Comparison of ENCODE assay signal across 26 cellular contexts in genomic region chr6:154909821-154910220, GRCh38.
DNase-seq lines count a peak whose midpoint lies in the region; ATAC-seq and TF ChIP-seq lines count a peak whose summit lies in the region.
"Had no signal": no experiment of that assay in that cellular context is flagged by ENCODE, and none has a peak within 500 bp of the region (broad histone marks: within the 10 kb centered on the region; RNA-seq: fewer than 3 reads in every experiment).

No MANE protein-coding gene starts in this region.

- no peak overlapping the region for H3K14ac ChIP-seq in H9 (ENCODE audit: insufficient read depth, low read length)

- no peak overlapping the region for H4K91ac ChIP-seq in H9 (ENCODE audit: insufficient read length, low read depth, low read length)

- H3K9ac ChIP-seq in H9 (ENCODE audit: extremely low read depth, insufficient read length, low read length) (no peak overlapping the region), fibroblast of lung (ENCODE audit: insufficient read depth, low read length) (no peak overlapping the region)
- H3K9ac ChIP-seq: parathyroid adenoma had no signal

- H3K36me3 Mint-ChIP-seq in H9 (ENCODE audit: insufficient read depth in 1 of 3, low read depth in 3 of 3) (peaks cover 0 to 2% (median 0%) of the 10 kb centered on the region in 3 experiments; a peak in 1 of 7 replicates), WTC11 (no peaks in the 10 kb centered on the region), T-helper 17 cell (ENCODE audit: low read depth) (no peaks in the 10 kb centered on the region)

- H2AK5ac ChIP-seq in H9 (ENCODE audit: insufficient read length, low read length), result no peak overlapping the region

- H3K79me1 ChIP-seq in H9 (ENCODE audit: insufficient read depth, low read depth, low read length, poor library complexity, severe bottlenecking), result no peaks in the 10 kb centered on the region

- H3K23ac ChIP-seq in H9 (ENCODE audit: insufficient read length, low read depth, low read length), result no peak overlapping the region

- H3K9me3 ChIP-seq in H9 (ENCODE audit: control insufficient read depth, low read depth, low read length), result no peaks in the 10 kb centered on the region
- no peaks in the 10 kb centered on the region for H3K9me3 ChIP-seq in fibroblast of lung (ENCODE audit: control insufficient read depth, insufficient read depth, low read depth, low read length)
- H3K9me3 ChIP-seq in neuron (ENCODE audit: low read length), result no peaks in the 10 kb centered on the region
- no peaks in the 10 kb centered on the region for H3K9me3 ChIP-seq in T-helper 17 cell (ENCODE audit: control insufficient read depth, low read length, poor library complexity, severe bottlenecking)
- H3K9me3 ChIP-seq: BE2C, heart right ventricle, lower lobe of right lung, sigmoid colon, tibial nerve had no signal

- CTCF ChIA-PET in WTC11 (lab: Charles Lee), result interaction anchor here (0.6 to 1.7 kb wide), 4 partner anchors 18 to 338 kb away, joined by 3 to 13 read pairs (median 4); no protein-coding TSS in a partner anchor

- peaks cover 14% of the 10 kb centered on the region in 2 experiments for H3K4me1 Mint-ChIP-seq in H9
- peaks cover 14% of the 10 kb centered on the region for H3K4me1 Mint-ChIP-seq in WTC11
- peaks cover 3% of the 10 kb centered on the region for H3K4me1 Mint-ChIP-seq in T-helper 17 cell

- H3K79me2 ChIP-seq in H9 (ENCODE audit: insufficient read depth, low read length), result no peaks in the 10 kb centered on the region
- no peaks in the 10 kb centered on the region for H3K79me2 ChIP-seq in fibroblast of lung (ENCODE audit: control insufficient read depth, insufficient read depth, low read length)
- H3K79me2 ChIP-seq: parathyroid adenoma had no signal

- no peak overlapping the region for H2BK12ac ChIP-seq in H9 (ENCODE audit: insufficient read length, low read depth, low read length)

- H3K36me3 ChIP-seq in fibroblast of lung (ENCODE audit: control insufficient read depth, insufficient read depth, low read length) (no peaks in the 10 kb centered on the region), neuron (ENCODE audit: insufficient read depth, low read length) (peaks cover 2% of the 10 kb centered on the region)
- H3K36me3 ChIP-seq: BE2C, cardiac muscle cell had no signal

- no peaks in the 10 kb centered on the region for H4K20me1 ChIP-seq in H9 (ENCODE audit: control insufficient read depth, insufficient read depth, insufficient read length)
- no peaks in the 10 kb centered on the region for H4K20me1 ChIP-seq in fibroblast of lung (ENCODE audit: control insufficient read depth, extremely low read depth, insufficient read depth, low read length)

- no peak overlapping the region for H4K8ac ChIP-seq in H9 (replicated peaks; ENCODE audit: insufficient read length, low read depth, low read length)

- peaks cover 2% of the 10 kb centered on the region; the same call in 1 of the 2 replicates for H3K4me1 ChIP-seq in H9 (ENCODE audit: insufficient read depth, low read length)
- no peaks in the 10 kb centered on the region for H3K4me1 ChIP-seq in fibroblast of lung (ENCODE audit: control insufficient read depth, extremely low read depth, insufficient read depth, low read length)
- H3K4me1 ChIP-seq in neuron (ENCODE audit: insufficient read depth, low read length), result peaks cover 47% of the 10 kb centered on the region
- H3K4me1 ChIP-seq: BE2C, lower lobe of right lung, parathyroid adenoma, sigmoid colon had no signal

- H2BK5ac ChIP-seq in H9 (ENCODE audit: insufficient read length, low read length), result no peak overlapping the region

- H3K18ac ChIP-seq in H9 (ENCODE audit: insufficient read length, low read depth, low read length), result no peak overlapping the region

- no peaks in the 10 kb centered on the region for H3K23me2 ChIP-seq in H9 (ENCODE audit: insufficient read length, low read depth, low read length, poor library complexity, severe bottlenecking)

- TF ChIP-seq CTCF in H9 (conservative IDR thresholded peaks at IDR 0.05) (no peak), WTC11 (IDR thresholded peaks at IDR 0.05) (no peak), fibroblast of lung (conservative IDR thresholded peaks at IDR 0.05 in 1 of 2, IDR thresholded peaks at IDR 0.05 in 1 of 2; ENCODE audit: low read depth in 1 of 2, low read length in 2 of 2) (no peak)

- H2BK20ac ChIP-seq in H9 (ENCODE audit: low read depth, low read length, poor library complexity, severe bottlenecking), result no peak overlapping the region

- no peak overlapping the region for H4K5ac ChIP-seq in H9 (ENCODE audit: insufficient read length, low read depth, low read length)

- no peak overlapping the region for H3K4ac ChIP-seq in H9 (ENCODE audit: low read depth, low read length)

- H3K27ac ChIP-seq in H9 (ENCODE audit: insufficient read length, low read depth, low read length) (no peak overlapping the region), fibroblast of lung (ENCODE audit: insufficient read depth, low read length) (no peak overlapping the region)
- H3K27ac ChIP-seq: cardiac muscle cell, dorsolateral prefrontal cortex, heart right ventricle, lower lobe of right lung, parathyroid adenoma, sigmoid colon, tibial nerve had no signal

- no peak overlapping the region for H3K56ac ChIP-seq in H9 (ENCODE audit: insufficient read length, low read depth, low read length)

- no peak overlapping the region for H3T11ph ChIP-seq in H9 (ENCODE audit: low read length)

- WGBS in H9 (ENCODE audit: extremely low coverage, insufficient read length, low lambda C conversion rate), result no CpG with 5 or more reads among the region's 7 CpGs

- peak overlapping the region; percentile 55 to 96 (median 95) for H3K27ac Mint-ChIP-seq in H9
- H3K27ac Mint-ChIP-seq in WTC11, result peak overlapping the region; percentile 71
- H3K27ac Mint-ChIP-seq in T-helper 17 cell, result no peak overlapping the region
- H3K27ac Mint-ChIP-seq: activated naive CD8-positive, alpha-beta T cell; activated T-helper 1 cell treated with anti-CD3 and anti-CD28 coated beads, Interleukin-12 subunit alpha, Interleukin-12 subunit beta, Interleukin-2, Interleukin-4 antibody, amounts not matched to agents 30 ng/mL and 10 ng/mL and 1 ng/mL, durations not matched to agents 14 hours and 24 hours and 36 hours had no signal

- ATAC-seq in WTC11 (peak; percentile 68), T-helper 17 cell (no peak)
- ATAC-seq: activated CD4-positive, CD25-positive, alpha-beta regulatory T cell treated with anti-CD3 and anti-CD28 coated beads, Interleukin-2, amount 50 U/mL, for 24 hours; HepG2; lower lobe of right lung; Panc1; stimulated activated naive CD8-positive, alpha-beta T cell treated with anti-CD3 and anti-CD28 coated beads, Interleukin-15, Interleukin-2, amounts not matched to agents 100 U/mL and 50 U/mL, for 24 hours had no signal

- H3K4me3 Mint-ChIP-seq in H9, result no peak overlapping the region; a peak in 1 of 5 replicates
- no peak overlapping the region for H3K4me3 Mint-ChIP-seq in WTC11
- H3K4me3 Mint-ChIP-seq in T-helper 17 cell, result no peak overlapping the region
- H3K4me3 Mint-ChIP-seq: activated naive CD8-positive, alpha-beta T cell; activated T-helper 1 cell treated with anti-CD3 and anti-CD28 coated beads, Interleukin-12 subunit alpha, Interleukin-12 subunit beta, Interleukin-2, Interleukin-4 antibody, amounts not matched to agents 30 ng/mL and 10 ng/mL and 1 ng/mL, durations not matched to agents 14 hours and 24 hours and 36 hours had no signal

- H2BK120ac ChIP-seq in H9 (ENCODE audit: low read depth, low read length, poor library complexity, severe bottlenecking), result no peak overlapping the region

- no peaks in the 10 kb centered on the region for H3K27me3 Mint-ChIP-seq in H9 (ENCODE audit: low read depth)
- H3K27me3 Mint-ChIP-seq in WTC11 (ENCODE audit: low read depth), result no peaks in the 10 kb centered on the region
- no peaks in the 10 kb centered on the region for H3K27me3 Mint-ChIP-seq in T-helper 17 cell
- H3K27me3 Mint-ChIP-seq: activated naive CD8-positive, alpha-beta T cell had no signal

- POLR2A ChIA-PET in WTC11 (lab: Charles Lee), result no interaction called here

- H3K4me3 ChIP-seq in fibroblast of lung (replicated peaks in 1 of 4; ENCODE audit: control extremely low read depth in 1 of 4, insufficient read depth in 1 of 4, low read depth in 3 of 4, low read length in 4 of 4), result no peak overlapping the region
- peak overlapping the region; percentile 3 for H3K4me3 ChIP-seq in neuron (ENCODE audit: low read length)
- H3K4me3 ChIP-seq: cardiac muscle cell, dorsolateral prefrontal cortex, heart right ventricle, lower lobe of right lung, sigmoid colon, tibial nerve had no signal

- no peak overlapping the region for H2BK15ac ChIP-seq in H9 (ENCODE audit: low read depth, low read length)

- H3K9me3 Mint-ChIP-seq in H9 (no peaks in the 10 kb centered on the region), WTC11 (no peaks in the 10 kb centered on the region)
- H3K9me3 Mint-ChIP-seq: activated T-helper 1 cell treated with anti-CD3 and anti-CD28 coated beads, Interleukin-12 subunit alpha, Interleukin-12 subunit beta, Interleukin-2, Interleukin-4 antibody, amounts not matched to agents 30 ng/mL and 10 ng/mL and 1 ng/mL, durations not matched to agents 14 hours and 24 hours and 36 hours had no signal

- H3K27me3 ChIP-seq in H9 (ENCODE audit: insufficient read depth, low read length), result no peaks in the 10 kb centered on the region
- H3K27me3 ChIP-seq in fibroblast of lung (ENCODE audit: control insufficient read depth, insufficient read depth, low read length), result no peaks in the 10 kb centered on the region
- no peaks in the 10 kb centered on the region for H3K27me3 ChIP-seq in neuron (ENCODE audit: insufficient read depth, low read length)
- H3K27me3 ChIP-seq: BE2C, cardiac muscle cell, dorsolateral prefrontal cortex, heart right ventricle, sigmoid colon, tibial nerve had no signal

- H3K4me2 ChIP-seq in H9 (ENCODE audit: insufficient read depth, insufficient read length, low read length) (no peak overlapping the region), fibroblast of lung (ENCODE audit: extremely low read depth, insufficient read depth, low read length) (no peak overlapping the region)

- H2AFZ ChIP-seq in H9 (ENCODE audit: low read length) (no peak overlapping the region), fibroblast of lung (ENCODE audit: low read length) (no peak overlapping the region), neuron (ENCODE audit: low read depth, low read length) (no peak overlapping the region)
- H2AFZ ChIP-seq: parathyroid adenoma had no signal

- DNase-seq in H9 (no peak), WTC11 (ENCODE audit: low spot score) (no peak), fibroblast of lung (ENCODE audit: low read depth in 2 of 2) (peak; percentile 27 to 66), NCI-H526 treated with DMSO at 0.1 percent for 48 hours (lab: John Stamatoyannopoulos, UW) (no peak), T-helper 17 cell (no peak), glomerular visceral epithelial cell (ENCODE audit: extremely low spot score) (no peak)
- DNase-seq: BE2C; COR-L47; dorsolateral prefrontal cortex; EL; GOT3; heart right ventricle; lower lobe of right lung; NCI-H1436; NCI-H774; sigmoid colon; stimulated activated naive CD8-positive, alpha-beta T cell treated with anti-CD3 and anti-CD28 coated beads, Interleukin-15, Interleukin-2, amounts not matched to agents 100 U/mL and 50 U/mL, for 24 hours had no signal

Comparison
In these comparisons a context has a peak if more than half of its experiments do, and no peak if none do; other contexts are left out.
1. DNase-seq: peak in fibroblast of lung (2 of 2); none in H9 (single experiment), WTC11 (single experiment), NCI-H526 treated with DMSO at 0.1 percent for 48 hours (single experiment), T-helper 17 cell (0 of 3) and glomerular visceral epithelial cell (single experiment).